In genomic region chr19:6236310-6237291, GRCh38 we compare ENCODE assay signal across 12 cellular contexts. TPM values are rescaled to one million over a fixed set of nuclear protein-coding genes. Genes with fewer than 3 reads are reported as not detected.
DNase-seq lines count a peak whose midpoint lies in the region; ATAC-seq and TF ChIP-seq lines count a peak whose summit lies in the region.
"Had no signal": no experiment of that assay in that cellular context is flagged by ENCODE, and none has a peak within 500 bp of the region (broad histone marks: within the 10 kb centered on the region; RNA-seq: fewer than 3 reads in every experiment).

No MANE protein-coding gene starts in this region.

- no peak for TF ChIP-seq POLR2A in transverse colon (IDR thresholded peaks at IDR 0.05)

- POLR2A ChIA-PET in MCF 10A (lab: Yijun Ruan, JAX) = interaction anchor here (0.6 to 0.7 kb wide), 2 partner anchors 18 to 188 kb away, joined by 3 read pairs; partner anchors contain the start of gene KHSRP

- peaks cover 5% of the 10 kb centered on the region for H3K36me3 Mint-ChIP-seq in MCF 10A (ENCODE audit: insufficient read depth, unreplicated experiment)

- peaks cover 10 to 52% (median 39%) of the 10 kb centered on the region in 4 donors for H3K4me1 ChIP-seq in transverse colon

- 67% methylated on average over 34 of the region's 39 CpGs; no CpG with 5 or more reads in 1 of the 2 donors for WGBS in transverse colon (ENCODE audit: low coverage in 1 of 2), 2 donors

- peak; percentile 86 for ATAC-seq in left colon

- no peak overlapping the region for H3K4me3 Mint-ChIP-seq in MCF 10A (ENCODE audit: unreplicated experiment)

- peaks cover 54% of the 10 kb centered on the region for H3K4me1 Mint-ChIP-seq in MCF 10A (ENCODE audit: insufficient read depth, unreplicated experiment)

- no peak overlapping the region for H3K4me3 ChIP-seq in transverse colon

- in situ Hi-C loops in transverse colon (cut with MboI; ENCODE audit: low pct_ligation_motif_present in 1 of 4, low pct_unique_long_range_greater_than_20kb in 1 of 4, low sequenced_read_pairs in 3 of 4) = no loop called here

- CTCF ChIA-PET in MCF 10A (lab: Yijun Ruan, JAX) = interaction anchor here (0.6 to 3.0 kb wide), 3 partner anchors 17 to 66 kb away, joined by 3 to 22 read pairs (median 12); no protein-coding TSS in a partner anchor

- peak; percentile 60 for DNase-seq in HPDE6-E6E7 (ENCODE audit: extremely low spot score)
- peak; percentile 60 for DNase-seq in MCF 10A (ENCODE audit: unreplicated experiment)
- peak; percentile 53 to 72 for DNase-seq in left colon
- DNase-seq in transverse colon = peak; percentile 71
- no peak for DNase-seq in NCI-H748 (lab: John Stamatoyannopoulos, UW; ENCODE audit: unreplicated experiment)
- DNase-seq in activated naive CD4-positive, alpha-beta T cell treated with anti-CD3 and anti-CD28 coated beads, Interleukin-2, amount 50 U/mL, for 16 hours = no peak
- DNase-seq in stimulated activated CD4-positive, alpha-beta T cell treated with anti-CD3 and anti-CD28 coated beads, Interleukin-4, amount 100 ng/mL, for 1 hour = no peak
- DNase-seq: activated CD4-positive, alpha-beta T cell treated with anti-CD3 and anti-CD28 coated beads, Interleukin-2, amount 50 U/mL, for 48 hours; activated naive CD4-positive, alpha-beta T cell; foreskin fibroblast; NCI-H1694 treated with DMSO at 0.1 percent for 48 hours; stimulated activated naive CD4-positive, alpha-beta T cell had no signal

- H3K27ac Mint-ChIP-seq in MCF 10A (ENCODE audit: low read depth, unreplicated experiment) = no peak overlapping the region

- no peak overlapping the region for H3K27ac ChIP-seq in transverse colon

- no peaks in the 10 kb centered on the region for H3K27me3 ChIP-seq in transverse colon

- no peaks in the 10 kb centered on the region for H3K9me3 ChIP-seq in transverse colon

- TF ChIP-seq CTCF in MCF 10A (IDR thresholded peaks at IDR 0.05; ENCODE audit: unreplicated experiment) (no peak), transverse colon (IDR thresholded peaks at IDR 0.05) (no peak)

- TF ChIP-seq EP300 in transverse colon (IDR thresholded peaks at IDR 0.05; ENCODE audit: low read depth) = no peak

- BruUV-seq in MCF 10A (replicated peaks; lab: Mats Ljungman, UMichigan) = no TSS peak

- no peaks in the 10 kb centered on the region for H3K9me3 Mint-ChIP-seq in MCF 10A (ENCODE audit: unreplicated experiment)

- H3K36me3 ChIP-seq in transverse colon = no peaks in the 10 kb centered on the region

- H3K27me3 Mint-ChIP-seq in MCF 10A (ENCODE audit: insufficient read depth, unreplicated experiment) = no peaks in the 10 kb centered on the region

- intact Hi-C loops in MCF 10A (cut with micrococcal nuclease) = no loop called here
- intact Hi-C loops in left colon (cut with DNase I, micrococcal nuclease) = no loop called here
- intact Hi-C loops in transverse colon (cut with DNase I; ENCODE audit: low total_unique reads) = no loop called here

RNA-seq across cellular contexts. Expression of gene MLLT1, which starts 43.2 kb away (rescaled TPM):
- total RNA-seq in MCF 10A (2022) = 53.9 and 59.0 TPM in 2 replicates
- 10 to 100 TPM; 28.3 to 37.2 TPM for total RNA-seq in left colon
- 10 to 100 TPM; 12.3 to 34.6 (median 19.7) TPM for total RNA-seq in transverse colon

Comparison
In these comparisons a context has a peak if more than half of its experiments do, and no peak if none do; other contexts are left out.
1. DNase-seq: peak in HPDE6-E6E7 (single experiment), MCF 10A (single experiment), left colon (2 of 2) and transverse colon (single experiment); none in NCI-H748 (single experiment), activated naive CD4-positive, alpha-beta T cell treated with anti-CD3 and anti-CD28 coated beads, Interleukin-2, amount 50 U/mL, for 16 hours (single experiment) and stimulated activated CD4-positive, alpha-beta T cell treated with anti-CD3 and anti-CD28 coated beads, Interleukin-4, amount 100 ng/mL, for 1 hour (single experiment).